ENCODE assay signal across 13 cellular contexts in genomic region chr1:107739183-107739582, GRCh38.
DNase-seq lines count a peak whose midpoint lies in the region; ATAC-seq and TF ChIP-seq lines count a peak whose summit lies in the region.
"Had no signal": no experiment of that assay in that cellular context is flagged by ENCODE, and none has a peak within 500 bp of the region (broad histone marks: within the 10 kb centered on the region; RNA-seq: fewer than 3 reads in every experiment).

No MANE protein-coding gene starts in this region.

- no peak overlapping the region for H3K4me2 ChIP-seq in osteoblast (ENCODE audit: insufficient read depth, low read length)

- peaks cover 31% of the 10 kb centered on the region for H3K36me3 ChIP-seq in neutrophil
- no peaks in the 10 kb centered on the region for H3K36me3 ChIP-seq in prostate gland
- no peaks in the 10 kb centered on the region for H3K36me3 ChIP-seq in osteoblast (ENCODE audit: insufficient read depth, low read length)
- H3K36me3 ChIP-seq: suprapubic skin had no signal

- no peaks in the 10 kb centered on the region for H3K27me3 ChIP-seq in neutrophil
- H3K27me3 ChIP-seq in prostate gland (replicated peaks; ENCODE audit: insufficient read depth), result no peaks in the 10 kb centered on the region
- no peaks in the 10 kb centered on the region for H3K27me3 ChIP-seq in osteoblast (ENCODE audit: insufficient read depth, low read length)
- H3K27me3 ChIP-seq: SJCRH30, suprapubic skin had no signal

- in situ Hi-C loops in Caki2 (cut with HindIII; ENCODE audit: low pct_unique_long_range_greater_than_20kb, low sequenced_read_pairs), result no loop called here

- H4K20me1 ChIP-seq in osteoblast (ENCODE audit: insufficient read depth, low read length), result no peaks in the 10 kb centered on the region

- peak; percentile 68 for ATAC-seq in HG02759 (IDR thresholded peaks at IDR 0.05; ENCODE audit: unreplicated experiment)
- ATAC-seq in HG02588 (IDR thresholded peaks at IDR 0.05; ENCODE audit: unreplicated experiment), result no peak
- ATAC-seq in left lobe of liver, result no peak

- TF ChIP-seq CTCF in VCaP (conservative IDR thresholded peaks at IDR 0.05), result no peak
- no peak for TF ChIP-seq CTCF in neutrophil (IDR thresholded peaks at IDR 0.05)
- TF ChIP-seq CTCF in prostate gland (IDR thresholded peaks at IDR 0.05), result no peak
- TF ChIP-seq CTCF in osteoblast (IDR thresholded peaks at IDR 0.05; ENCODE audit: extremely low read depth, low read depth, low read length), result no peak

- intact Hi-C loops in prostate gland (cut with DNase I), result no loop called here

- no peak overlapping the region for H2AFZ ChIP-seq in osteoblast (ENCODE audit: low read length)

- H3K27ac ChIP-seq in VCaP (peak overlapping the region; percentile 94), neutrophil (peak overlapping the region; percentile 54), prostate gland (no peak overlapping the region), osteoblast (ENCODE audit: low read depth, low read length) (no peak overlapping the region)
- H3K27ac ChIP-seq: epithelial cell of prostate, SJCRH30 had no signal

- H3K79me2 ChIP-seq in osteoblast (ENCODE audit: insufficient read depth, low read length), result no peaks in the 10 kb centered on the region

- DNase-seq in Caki2 (ENCODE audit: low read depth), result peak; percentile 33
- no peak for DNase-seq in prostate gland (ENCODE audit: low spot score)
- DNase-seq in left lobe of liver (ENCODE audit: low spot score), result no peak
- no peak for DNase-seq in osteoblast (ENCODE audit: insufficient read length, low spot score, missing footprints)
- DNase-seq: DMS79 treated with DMSO at 0.1 percent for 48 hours, left cardiac atrium, SJCRH30 had no signal

- no peak overlapping the region for H3K4me3 ChIP-seq in neutrophil (ENCODE audit: low read depth in 1 of 2, low read length in 1 of 2)
- no peak overlapping the region for H3K4me3 ChIP-seq in prostate gland
- no peak overlapping the region for H3K4me3 ChIP-seq in osteoblast (ENCODE audit: insufficient read depth, low read length)
- H3K4me3 ChIP-seq: SJCRH30, suprapubic skin had no signal

- H3K4me1 ChIP-seq in neutrophil (ENCODE audit: control insufficient read depth in 1 of 2, insufficient read depth in 1 of 2, low read depth in 1 of 2, low read length in 1 of 2) (no peaks in the 10 kb centered on the region), prostate gland (replicated peaks) (no peaks in the 10 kb centered on the region), osteoblast (ENCODE audit: insufficient read depth, low read length) (no peaks in the 10 kb centered on the region)

- H3K9me3 ChIP-seq in neutrophil, result no peaks in the 10 kb centered on the region
- no peaks in the 10 kb centered on the region for H3K9me3 ChIP-seq in prostate gland
- no peaks in the 10 kb centered on the region for H3K9me3 ChIP-seq in osteoblast (ENCODE audit: low read depth, low read length)
- H3K9me3 ChIP-seq: SJCRH30, suprapubic skin had no signal

- TF ChIP-seq POLR2A in prostate gland (IDR thresholded peaks at IDR 0.05), result no peak

- 34% methylated on average over 4 of the region's 4 CpGs for WGBS in prostate gland

Comparison
In these comparisons a context has a peak if more than half of its experiments do, and no peak if none do; other contexts are left out.
1. H3K27ac ChIP-seq: peak in VCaP (single experiment) and neutrophil (single experiment); none in prostate gland (0 of 2) and osteoblast (single experiment).